Comparison of ENCODE assay signal across 9 cellular contexts in the genomic region with DNA sequence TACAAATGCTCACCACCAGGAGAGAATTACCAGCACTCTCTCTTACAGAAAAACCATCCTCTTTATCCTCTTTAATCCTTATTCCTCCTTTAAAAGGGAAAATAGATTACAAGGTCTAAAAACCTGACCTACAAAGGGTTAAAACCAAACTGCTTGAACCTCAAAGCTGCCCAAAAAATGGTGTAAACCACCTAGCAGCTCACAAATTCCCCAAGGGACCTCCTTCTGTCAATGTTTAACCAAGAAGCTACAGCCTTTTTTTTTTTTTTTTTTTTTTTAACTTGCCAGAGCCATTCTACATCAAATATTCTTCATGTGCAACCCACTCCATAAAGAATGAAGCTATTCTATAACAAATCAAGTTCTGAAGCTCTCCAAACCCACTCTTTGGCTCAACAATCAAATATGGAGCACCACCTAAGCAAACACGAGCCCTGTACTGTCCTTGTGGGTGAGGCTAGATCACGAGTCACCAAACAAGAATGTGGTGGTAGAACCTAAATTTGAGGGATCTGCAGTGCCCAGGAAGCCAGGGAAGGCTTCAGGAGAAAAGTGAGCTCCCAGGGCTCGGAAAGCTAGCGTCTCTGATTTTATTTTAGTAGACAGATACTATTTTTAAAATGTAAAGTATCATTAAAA. TPM values are rescaled to one million over a fixed set of nuclear protein-coding genes. Genes with fewer than 3 reads are reported as not detected.
DNase-seq lines count a peak whose midpoint lies in the region; ATAC-seq and TF ChIP-seq lines count a peak whose summit lies in the region.
"Had no signal": no experiment of that assay in that cellular context is flagged by ENCODE, and none has a peak within 500 bp of the region (broad histone marks: within the 10 kb centered on the region; RNA-seq: fewer than 3 reads in every experiment).

No MANE protein-coding gene starts in this region.

- no peak overlapping the region for H4K8ac ChIP-seq in trophoblast cell (ENCODE audit: low read depth, low read length)

- H3K18ac ChIP-seq in trophoblast cell (ENCODE audit: low read length): peak overlapping the region; percentile 63

- H3K23ac ChIP-seq in trophoblast cell (ENCODE audit: low read length): no peak overlapping the region

- H3K14ac ChIP-seq in trophoblast cell (ENCODE audit: low read length): peak overlapping the region; percentile 67

- peak overlapping the region; percentile 27 for H2BK12ac ChIP-seq in trophoblast cell (ENCODE audit: low read length)

- in situ Hi-C loops in KBM-7 (cut with MboI; ENCODE audit: low pct_unique_long_range_greater_than_20kb, low sequenced_read_pairs): no loop called here

- WGBS in trophoblast cell (ENCODE audit: extremely low coverage, insufficient coverage, insufficient read length): no CpG with 5 or more reads among the region's 4 CpGs

- peaks cover 52% of the 10 kb centered on the region for H3K4me1 Mint-ChIP-seq in chondrocyte (ENCODE audit: low read depth)

- DNase-seq in chondrocyte (ENCODE audit: low spot score): no peak
- DNase-seq in trophoblast cell: no peak
- no peak for DNase-seq in GM19238 (ENCODE audit: insufficient read length, low spot score)
- no peak for DNase-seq in KBM-7

- H4K12ac ChIP-seq in trophoblast cell (ENCODE audit: low read depth, low read length): no peak overlapping the region

- peak overlapping the region; percentile 65 for H3K4me3 Mint-ChIP-seq in chondrocyte (ENCODE audit: unreplicated experiment)

- ATAC-seq in GM18870 (IDR thresholded peaks at IDR 0.05; ENCODE audit: unreplicated experiment) (peak; percentile 65), HG03460 (IDR thresholded peaks at IDR 0.05; ENCODE audit: unreplicated experiment) (peak; percentile 61), HG03045 (IDR thresholded peaks at IDR 0.05; ENCODE audit: unreplicated experiment) (no peak)
- ATAC-seq in activated CD4-positive, CD25-positive, alpha-beta regulatory T cell treated with anti-CD3 and anti-CD28 coated beads, Interleukin-2, amount 50 U/mL, for 24 hours: no peak

- no peaks in the 10 kb centered on the region for H3K36me3 ChIP-seq in trophoblast cell (ENCODE audit: control insufficient read depth in 1 of 2, insufficient read depth in 2 of 2, low read length in 2 of 2)

- H3K9ac ChIP-seq in trophoblast cell (ENCODE audit: low read length): no peak overlapping the region
- H3K9ac ChIP-seq: parathyroid adenoma had no signal

- peak overlapping the region; percentile 35 for H2AK5ac ChIP-seq in trophoblast cell (ENCODE audit: low read length)

- H4K91ac ChIP-seq in trophoblast cell (ENCODE audit: low read depth, low read length): peak overlapping the region; percentile 87

- H3K4me1 ChIP-seq in trophoblast cell (ENCODE audit: control insufficient read depth in 1 of 2, insufficient read depth in 2 of 2, low read length in 2 of 2): peaks cover 5 to 11% of the 10 kb centered on the region in 2 experiments
- H3K4me1 ChIP-seq: parathyroid adenoma had no signal

- no peaks in the 10 kb centered on the region for H3K79me2 ChIP-seq in trophoblast cell (ENCODE audit: control insufficient read depth, insufficient read depth, low read length, poor library complexity)
- H3K79me2 ChIP-seq: parathyroid adenoma had no signal

- peak overlapping the region; percentile 95 for H3K27ac Mint-ChIP-seq in chondrocyte (ENCODE audit: unreplicated experiment)

- H3K4me2 ChIP-seq in trophoblast cell (ENCODE audit: low read length): peak overlapping the region; percentile 57

- no peak overlapping the region for H2AFZ ChIP-seq in trophoblast cell (ENCODE audit: insufficient read depth, low read length, poor library complexity)
- H2AFZ ChIP-seq: parathyroid adenoma had no signal

- no peak overlapping the region for H3K4me3 ChIP-seq in trophoblast cell (ENCODE audit: low read depth, low read length)

- peak overlapping the region; percentile 36 for H2BK5ac ChIP-seq in trophoblast cell (ENCODE audit: low read depth, low read length, poor library complexity)

- H3K79me1 ChIP-seq in trophoblast cell (ENCODE audit: low read length): peaks cover 6% of the 10 kb centered on the region

- peaks cover 1% of the 10 kb centered on the region for H3K9me3 Mint-ChIP-seq in chondrocyte (ENCODE audit: low read depth)

- H3K36me3 Mint-ChIP-seq in chondrocyte (ENCODE audit: low read depth): no peaks in the 10 kb centered on the region

- no peaks in the 10 kb centered on the region for H3K27me3 ChIP-seq in trophoblast cell (ENCODE audit: insufficient read depth, low read length)

- H3K9me3 ChIP-seq in trophoblast cell (ENCODE audit: insufficient read depth, low read depth, low read length): no peaks in the 10 kb centered on the region

- peak overlapping the region; percentile 24 for H3K4ac ChIP-seq in trophoblast cell (ENCODE audit: low read depth, low read length)

- peak overlapping the region; percentile 68 for H2BK120ac ChIP-seq in trophoblast cell (ENCODE audit: insufficient read depth, low read length, poor library complexity)

- H3K27me3 Mint-ChIP-seq in chondrocyte (ENCODE audit: low read depth): no peaks in the 10 kb centered on the region

- peak overlapping the region; percentile 84 for H3K27ac ChIP-seq in trophoblast cell (ENCODE audit: low read depth, low read length)

- TF ChIP-seq CTCF in chondrocyte (IDR thresholded peaks at IDR 0.05): no peak

RNA-seq across cellular contexts. Expression of gene OSBPL10, which starts 20.1 kb away (rescaled TPM):
- total RNA-seq in chondrocyte: 44.1 to 56.6 TPM (median 45.4 TPM) in 3 replicates
- 22.4 and 26.0 TPM in 2 replicates for polyA plus RNA-seq in trophoblast cell (2013)

RNA-seq across cellular contexts. Expression of gene ZNF860, which starts 20.6 kb away (rescaled TPM):
- total RNA-seq in chondrocyte: 1.5 to 2.4 TPM (median 2.0 TPM) in 3 replicates
- 2.2 TPM in 2 replicates for polyA plus RNA-seq in trophoblast cell (2013)

Comparison
In these comparisons a context has a peak if more than half of its experiments do, and no peak if none do; other contexts are left out.
1. ATAC-seq: peak in GM18870 (single experiment) and HG03460 (single experiment); none in activated CD4-positive, CD25-positive, alpha-beta regulatory T cell treated with anti-CD3 and anti-CD28 coated beads, Interleukin-2, amount 50 U/mL, for 24 hours (0 of 2) and HG03045 (single experiment).